In genomic region chr1:230865062-230865817, GRCh38 we compare ENCODE assay signal across 14 cellular contexts. TPM values are rescaled to one million over a fixed set of nuclear protein-coding genes. Genes with fewer than 3 reads are reported as not detected.
A peak's percentile ranks its signal among the peaks of the same experiment; 100 is the strongest.
DNase-seq lines count a peak whose midpoint lies in the region; ATAC-seq and TF ChIP-seq lines count a peak whose summit lies in the region.
"Had no signal": no experiment of that assay in that cellular context is flagged by ENCODE, and none has a peak within 500 bp of the region (broad histone marks: within the 10 kb centered on the region; RNA-seq: fewer than 3 reads in every experiment).

No MANE protein-coding gene starts in this region.

- H2AFZ ChIP-seq in smooth muscle cell (ENCODE audit: low read depth), result no peak overlapping the region

- 92% methylated on average over 8 of the region's 8 CpGs for WGBS in smooth muscle cell (ENCODE audit: low lambda C conversion rate)

- DNase-seq in BJ (ENCODE audit: low read depth) (no peak), HFF-Myc (ENCODE audit: extremely low read depth, low read depth) (no peak), right atrium auricular region (ENCODE audit: low spot score) (no peak), smooth muscle cell (lab: John Stamatoyannopoulos, UW; ENCODE audit: unreplicated experiment) (no peak)
- no peak for DNase-seq in T-helper 2 cell treated with Interferon-gamma antibody and Interleukin-4, amounts not matched to agents 5 μg/mL and 100 μg/mL, for 36 hours (ENCODE audit: low spot score)
- DNase-seq in activated CD4-positive, alpha-beta T cell treated with anti-CD3 and anti-CD28 coated beads for 48 hours, result no peak
- DNase-seq: activated CD8-positive, alpha-beta memory T cell treated with anti-CD3 and anti-CD28 coated beads for 24 hours; activated gamma-delta T cell treated with Interleukin-2 at 50 U/mL for 16 hours; CD4-positive, alpha-beta memory T cell; central memory CD4-positive, alpha-beta T cell; NCI-H1092; NCI-H526; stimulated activated CD4-positive, alpha-beta T cell treated with anti-CD3 and anti-CD28 coated beads, Interleukin-2, amount 100 ng/mL, for 24 hours had no signal

- H3K27me3 ChIP-seq in BJ (ENCODE audit: control insufficient read depth, insufficient read depth, low read length) (no peaks in the 10 kb centered on the region), right atrium auricular region (no peaks in the 10 kb centered on the region), smooth muscle cell (ENCODE audit: low read depth) (no peaks in the 10 kb centered on the region)

- H3K9ac ChIP-seq in smooth muscle cell (ENCODE audit: low read depth), result no peak overlapping the region

- peak overlapping the region; percentile 94 for H3K4me2 ChIP-seq in smooth muscle cell

- H3K36me3 ChIP-seq in BJ (ENCODE audit: control insufficient read depth, insufficient read depth, low read length) (peaks cover 5% of the 10 kb centered on the region), right atrium auricular region (no peaks in the 10 kb centered on the region), smooth muscle cell (ENCODE audit: low read depth) (no peaks in the 10 kb centered on the region)

- H3K4me3 ChIP-seq in BJ (ENCODE audit: low read depth, low read length) (peak overlapping the region; percentile 76; the same call in 1 of the 2 replicates), HFF-Myc (replicated peaks; ENCODE audit: low read depth, low read length) (peak overlapping the region; percentile 66), right atrium auricular region (peak overlapping the region; percentile 1 to 96), smooth muscle cell (no peak overlapping the region)

- no peaks in the 10 kb centered on the region for H3K9me3 ChIP-seq in right atrium auricular region
- no peaks in the 10 kb centered on the region for H3K9me3 ChIP-seq in smooth muscle cell (replicated peaks; ENCODE audit: low read depth)

- peak overlapping the region; percentile 93 to 95 for H3K27ac ChIP-seq in right atrium auricular region
- peak overlapping the region; percentile 87 for H3K27ac ChIP-seq in smooth muscle cell (ENCODE audit: low read depth)

- peaks cover 79% of the 10 kb centered on the region for H3K79me2 ChIP-seq in smooth muscle cell (ENCODE audit: low read depth)

- peaks cover 31% of the 10 kb centered on the region for H3K27me3 Mint-ChIP-seq in T-helper 2 cell treated with Interferon-gamma antibody and Interleukin-4, amounts not matched to agents 5 μg/mL and 100 μg/mL, for 36 hours (ENCODE audit: low read depth)

- peaks cover 4% of the 10 kb centered on the region for H3F3A ChIP-seq in smooth muscle cell (ENCODE audit: low read depth)

- no peaks in the 10 kb centered on the region for H3K9me3 Mint-ChIP-seq in T-helper 2 cell treated with Interferon-gamma antibody and Interleukin-4, amounts not matched to agents 5 μg/mL and 100 μg/mL, for 36 hours
- H3K9me3 Mint-ChIP-seq: CD4-positive, alpha-beta memory T cell had no signal

- H3K4me1 ChIP-seq in right atrium auricular region (peaks cover 0 to 83% of the 10 kb centered on the region in 2 donors), smooth muscle cell (ENCODE audit: low read depth) (peaks cover 38% of the 10 kb centered on the region)

- CTCF ChIA-PET in BJ (lab: Yijun Ruan, JAX), result interaction anchor here (0.6 to 1.8 kb wide), 5 partner anchors 9 to 347 kb away, joined by 3 to 5 read pairs (median 4); no protein-coding TSS in a partner anchor

- H3K4me1 Mint-ChIP-seq in T-helper 2 cell treated with Interferon-gamma antibody and Interleukin-4, amounts not matched to agents 5 μg/mL and 100 μg/mL, for 36 hours (ENCODE audit: low read depth), result peaks cover 10% of the 10 kb centered on the region

- H3K36me3 Mint-ChIP-seq in T-helper 2 cell treated with Interferon-gamma antibody and Interleukin-4, amounts not matched to agents 5 μg/mL and 100 μg/mL, for 36 hours (ENCODE audit: low read depth), result no peaks in the 10 kb centered on the region

- no peak for ATAC-seq in HG03521 (IDR thresholded peaks at IDR 0.05; ENCODE audit: unreplicated experiment)

- H3K4me3 Mint-ChIP-seq in T-helper 2 cell treated with Interferon-gamma antibody and Interleukin-4, amounts not matched to agents 5 μg/mL and 100 μg/mL, for 36 hours, result no peak overlapping the region

- H4K20me1 ChIP-seq in smooth muscle cell (ENCODE audit: low read depth), result peaks cover 64% of the 10 kb centered on the region

- POLR2A ChIA-PET in BJ (lab: Charles Lee), result no interaction called here

- TF ChIP-seq CTCF in BJ (IDR thresholded peaks at IDR 0.05; ENCODE audit: insufficient read depth, low read depth, low read length), result no peak
- TF ChIP-seq CTCF in HFF-Myc (IDR thresholded peaks at IDR 0.05; ENCODE audit: low read depth, low read length, missing control alignments), result no peak
- TF ChIP-seq CTCF in right atrium auricular region (IDR thresholded peaks at IDR 0.05), result no peak
- no peak for TF ChIP-seq CTCF in smooth muscle cell (IDR thresholded peaks at IDR 0.05; ENCODE audit: borderline replicate concordance, insufficient read depth, poor library complexity, severe bottlenecking)

- H3K27ac Mint-ChIP-seq in T-helper 2 cell treated with Interferon-gamma antibody and Interleukin-4, amounts not matched to agents 5 μg/mL and 100 μg/mL, for 36 hours, result no peak overlapping the region
- H3K27ac Mint-ChIP-seq: CD4-positive, alpha-beta memory T cell had no signal

RNA-seq across cellular contexts. Expression of gene C1orf198, which starts 3.1 kb away (rescaled TPM):
- 186 and 195 TPM in 2 replicates for polyA plus RNA-seq in BJ (2011; rRNA removed)
- 174 and 209 TPM in 2 replicates for polyA minus RNA-seq in BJ (2011; rRNA and poly(A)+ RNA removed)
- 100 to 1,000 TPM in 1 of 2 donors, 10 to 100 TPM in 1; 86.1 to 115 TPM for total RNA-seq in right atrium auricular region
- total RNA-seq in smooth muscle cell, result 77.5 and 92.5 TPM in 2 replicates
- polyA plus RNA-seq in smooth muscle cell, result 59.4 and 67.7 TPM in 2 replicates
